8 cellular contexts compared by ENCODE assay signal in genomic region chr20:18287915-18288747, GRCh38. TPM values are rescaled to one million over a fixed set of nuclear protein-coding genes. Genes with fewer than 3 reads are reported as not detected.
A peak's percentile ranks its signal among the peaks of the same experiment; 100 is the strongest.
DNase-seq lines count a peak whose midpoint lies in the region; ATAC-seq and TF ChIP-seq lines count a peak whose summit lies in the region.

Gene ZNF133 (plus strand): TSS chr20:18288527. CDS start chr20:18305687, 17,160 bp downstream.

- ATAC-seq in GM18873 (IDR thresholded peaks at IDR 0.05; ENCODE audit: low FRiP score, unreplicated experiment) (peak; percentile 93), HG03135 (IDR thresholded peaks at IDR 0.05; ENCODE audit: unreplicated experiment) (peak; percentile 96)

- CTCF ChIA-PET in mammary epithelial cell (lab: Charles Lee; ENCODE audit: low non-redundant PET): interaction anchor here (0.7 kb wide), 1 partner anchor 121 kb away, joined by 3 read pairs; no protein-coding TSS in a partner anchor

- H3K27ac ChIP-seq in VCaP: peak within 1 kb of the TSS; percentile 86
- peak within 1 kb of the TSS; percentile 95 for H3K27ac ChIP-seq in mammary epithelial cell (ENCODE audit: insufficient read depth, low read depth, low read length)
- peak within 1 kb of the TSS; percentile 74 for H3K27ac ChIP-seq in iPS-20b (ENCODE audit: low read length)
- peak within 1 kb of the TSS; percentile 60 to 99 (median 96) for H3K27ac ChIP-seq in skin epidermis

- in situ Hi-C loops in mammary epithelial cell (cut with MboI; ENCODE audit: low sequenced_read_pairs in 2 of 2): loop anchor here in 1 of 2 donors (25.0 kb wide), 1 partner anchor 326 kb away; the partner anchor contains the start of genes MGME1 and SNX5

- peak within 1 kb of the TSS; percentile 88 for H3K4me2 ChIP-seq in mammary epithelial cell (ENCODE audit: insufficient read depth, low read depth, low read length)

- WGBS in mammary epithelial cell (ENCODE audit: low coverage, missing lambda C conversion rate): 3% methylated on average over 52 of the region's 63 CpGs

- H3K4me1 ChIP-seq in mammary epithelial cell (ENCODE audit: insufficient read depth, low read length) (peaks cover 16% of the 10 kb centered on the region), iPS-20b (ENCODE audit: insufficient read depth, low read length) (peaks cover 10% of the 10 kb centered on the region; the same call in 1 of the 2 replicates)

- DNase-seq in AG08395 (ENCODE audit: low spot score) (peak; percentile 94), NCI-H2196 (lab: John Stamatoyannopoulos, UW; ENCODE audit: unreplicated experiment) (peak; percentile 96), mammary epithelial cell (peak; percentile 97)

- H2AFZ ChIP-seq in mammary epithelial cell (ENCODE audit: low read depth, low read length): peak within 1 kb of the TSS; percentile 98

- intact Hi-C loops in mammary epithelial cell (cut with micrococcal nuclease): loop anchor here (1.0 to 2.0 kb wide), 3 partner anchors 26 to 179 kb away; partner anchors contain the start of genes DZANK1 and POLR3F

- no peaks in the 10 kb centered on the region for H3K27me3 ChIP-seq in mammary epithelial cell (ENCODE audit: insufficient read depth, low read length)
- peaks cover 3% of the 10 kb centered on the region for H3K27me3 ChIP-seq in iPS-20b (ENCODE audit: insufficient read depth, low read length)

- peaks cover 7% of the 10 kb centered on the region for H3K9me3 ChIP-seq in mammary epithelial cell (replicated peaks; ENCODE audit: insufficient read depth, low read length)
- peaks cover 19% of the 10 kb centered on the region for H3K9me3 ChIP-seq in iPS-20b (ENCODE audit: insufficient read depth, low read depth, low read length)

- dilution Hi-C loops in mammary epithelial cell (cut with HindIII; ENCODE audit: low sequenced_read_pairs): loop anchor here (5.0 kb wide), 1 partner anchor 99 kb away; no protein-coding TSS in a partner anchor

- peaks cover 47% of the 10 kb centered on the region for H3K79me2 ChIP-seq in mammary epithelial cell (ENCODE audit: insufficient read depth, low read length)

- no peaks in the 10 kb centered on the region for H4K20me1 ChIP-seq in mammary epithelial cell (ENCODE audit: insufficient read depth, low read length)

- H3K4me3 ChIP-seq in mammary epithelial cell (replicated peaks in 1 of 3; ENCODE audit: insufficient read depth in 1 of 3, low read depth in 2 of 3, low read length in 3 of 3): peak within 1 kb of the TSS; percentile 80 to 85 (median 85)
- H3K4me3 ChIP-seq in iPS-20b (ENCODE audit: low read length): peak within 1 kb of the TSS; percentile 92
- H3K4me3 ChIP-seq in skin epidermis: peak within 1 kb of the TSS; percentile 57 to 96 (median 84)

- peak within 1 kb of the TSS; percentile 96 for H3K9ac ChIP-seq in mammary epithelial cell (ENCODE audit: insufficient read depth, low read length)
- H3K9ac ChIP-seq in iPS-20b (ENCODE audit: low read depth, low read length): peak within 1 kb of the TSS; percentile 87

- TF ChIP-seq CTCF in VCaP (conservative IDR thresholded peaks at IDR 0.05) (no peak), mammary epithelial cell (conservative IDR thresholded peaks at IDR 0.05 in 1 of 2, IDR thresholded peaks at IDR 0.05 in 1 of 2; ENCODE audit: extremely low read depth in 1 of 2, insufficient read depth in 1 of 2, low read depth in 1 of 2, low read length in 2 of 2) (no peak)

- H3K36me3 ChIP-seq in mammary epithelial cell (ENCODE audit: insufficient read depth, low read length): no peaks in the 10 kb centered on the region
- H3K36me3 ChIP-seq in iPS-20b (ENCODE audit: insufficient read depth, low read depth, low read length): peaks cover 13% of the 10 kb centered on the region

- BruUV-seq in mammary epithelial cell (replicated peaks; lab: Mats Ljungman, UMichigan): no TSS peak

RNA-seq across cellular contexts. Expression of gene ZNF133, which starts in this region (rescaled TPM):
- 10 to 100 TPM; 26.8 to 32.6 TPM for total RNA-seq in mammary epithelial cell
- 12.5 TPM for polyA plus RNA-seq in mammary epithelial cell
- polyA minus RNA-seq in mammary epithelial cell: 43.8 TPM

Comparison
In these comparisons a context has a peak if more than half of its experiments do, and no peak if none do; other contexts are left out.
1. Peak in every context shown above with its lines: DNase-seq, ATAC-seq, H3K4me3 ChIP-seq and H3K27ac ChIP-seq.